In the genomic region with DNA sequence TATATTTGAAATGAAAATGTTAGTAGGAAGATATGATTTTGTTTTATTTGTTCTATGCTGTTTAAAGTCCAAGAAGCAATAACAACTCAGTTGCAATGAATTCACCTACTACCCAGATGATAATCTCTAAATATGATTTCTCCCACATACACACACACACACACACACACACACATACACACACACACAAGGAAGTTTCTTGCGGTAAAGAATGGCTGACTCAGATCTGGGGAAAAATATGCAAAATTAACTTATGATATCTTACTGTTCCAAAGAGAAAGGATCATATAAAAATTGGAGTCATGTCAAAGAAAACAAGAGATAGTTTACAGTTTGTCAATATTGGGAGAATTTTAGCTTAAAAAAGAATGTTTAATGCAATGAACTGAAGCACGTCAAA, we compare ENCODE assay signal across 22 cellular contexts.
DNase-seq lines count a peak whose midpoint lies in the region; ATAC-seq, FAIRE-seq and TF ChIP-seq lines count a peak whose summit lies in the region.
"Had no signal": no experiment of that assay in that cellular context is flagged by ENCODE, and none has a peak within 500 bp of the region (broad histone marks: within the 10 kb centered on the region; RNA-seq: fewer than 3 reads in every experiment).

No MANE protein-coding gene starts in this region.

- no peak overlapping the region for H2AFZ ChIP-seq in astrocyte (ENCODE audit: low read depth, low read length)

- no peak overlapping the region for H3K9ac ChIP-seq in astrocyte (ENCODE audit: low read length)

- no peaks in the 10 kb centered on the region for H3K36me3 ChIP-seq in astrocyte (ENCODE audit: insufficient read depth, low read length)
- H3K36me3 ChIP-seq in tibial artery, result no peaks in the 10 kb centered on the region

- H3K27me3 ChIP-seq in astrocyte (ENCODE audit: insufficient read depth, low read length) (no peaks in the 10 kb centered on the region), tibial artery (no peaks in the 10 kb centered on the region)

- H3K4me2 ChIP-seq in astrocyte (ENCODE audit: low read length), result no peak overlapping the region

- no peaks in the 10 kb centered on the region for H3K4me1 ChIP-seq in astrocyte (ENCODE audit: insufficient read depth, low read length)
- no peaks in the 10 kb centered on the region for H3K4me1 ChIP-seq in tibial artery

- TF ChIP-seq CTCF in astrocyte (IDR thresholded peaks at IDR 0.05; ENCODE audit: insufficient read depth, low read depth, low read length), result no peak
- TF ChIP-seq CTCF in epithelial cell of esophagus (IDR thresholded peaks at IDR 0.05; ENCODE audit: insufficient read depth, low read depth, low read length, missing control alignments), result no peak
- TF ChIP-seq CTCF in tibial artery (IDR thresholded peaks at IDR 0.05), result no peak

- no peaks in the 10 kb centered on the region for H3K4me1 Mint-ChIP-seq in astrocyte (ENCODE audit: low read depth, unreplicated experiment)
- H3K4me1 Mint-ChIP-seq: CD8-positive, alpha-beta memory T cell had no signal

- no peaks in the 10 kb centered on the region for H3K27me3 Mint-ChIP-seq in astrocyte (ENCODE audit: low read depth, unreplicated experiment)
- H3K27me3 Mint-ChIP-seq: CD8-positive, alpha-beta memory T cell had no signal

- DNase-seq in ELR (ENCODE audit: low read depth) (peak; percentile 8), astrocyte (ENCODE audit: low read depth) (peak; percentile 15), epithelial cell of esophagus (ENCODE audit: low read depth) (peak; percentile 29), hepatic stellate cell (ENCODE audit: low spot score) (peak; percentile 4), DMS 273 treated with DMSO at 0.1 percent for 48 hours (lab: John Stamatoyannopoulos, UW) (no peak), tibial artery (no peak)
- DNase-seq: CD8-positive, alpha-beta memory T cell; H7; HFFc6; MM.1S; NCI-H1092; NCI-H1436; NCI-H2029; NCI-H2227 treated with DMSO at 0.1 percent for 48 hours; NCI-H510A treated with DMSO at 0.1 percent for 48 hours; NCI-H748 treated with DMSO at 0.1 percent for 48 hours; SIG-M5 had no signal

- no peak overlapping the region for H3K27ac Mint-ChIP-seq in astrocyte (ENCODE audit: unreplicated experiment)
- H3K27ac Mint-ChIP-seq: CD8-positive, alpha-beta memory T cell; HFFc6 had no signal

- no peaks in the 10 kb centered on the region for H3K9me3 Mint-ChIP-seq in astrocyte (ENCODE audit: unreplicated experiment)
- H3K9me3 Mint-ChIP-seq: HFFc6 had no signal

- no peaks in the 10 kb centered on the region for H4K20me1 ChIP-seq in astrocyte (ENCODE audit: insufficient read depth, low read length)

- H3K36me3 Mint-ChIP-seq in astrocyte (ENCODE audit: low read depth, unreplicated experiment), result no peaks in the 10 kb centered on the region

- H3K27ac ChIP-seq in astrocyte (ENCODE audit: low read depth, low read length) (no peak overlapping the region), tibial artery (no peak overlapping the region)
- H3K27ac ChIP-seq: C4-2B had no signal

- H3K9me3 ChIP-seq in astrocyte (ENCODE audit: insufficient read depth, low read depth, low read length) (no peaks in the 10 kb centered on the region), tibial artery (no peaks in the 10 kb centered on the region)

- no peak for ATAC-seq in GM19467 (IDR thresholded peaks at IDR 0.05; ENCODE audit: unreplicated experiment)
- ATAC-seq in HG03280 (IDR thresholded peaks at IDR 0.05; ENCODE audit: unreplicated experiment), result no peak
- ATAC-seq: Panc1 had no signal

- H3K79me2 ChIP-seq in astrocyte (ENCODE audit: insufficient read depth, low read length), result no peaks in the 10 kb centered on the region

- H3K4me3 ChIP-seq in astrocyte (ENCODE audit: insufficient read depth, low read depth, low read length) (no peak overlapping the region), epithelial cell of esophagus (ENCODE audit: low read length) (no peak overlapping the region), tibial artery (no peak overlapping the region)

- intact Hi-C loops in tibial artery (cut with DNase I; ENCODE audit: low total_unique reads), result no loop called here

- FAIRE-seq in astrocyte (lab: Jason Lieb, UNC), result no peak
- FAIRE-seq: A204.1 had no signal

- no peak overlapping the region for H3K4me3 Mint-ChIP-seq in astrocyte (ENCODE audit: unreplicated experiment)
- H3K4me3 Mint-ChIP-seq: CD8-positive, alpha-beta memory T cell; HFFc6 had no signal

Comparison
In these comparisons a context has a peak if more than half of its experiments do, and no peak if none do; other contexts are left out.
1. DNase-seq: peak in ELR (single experiment), astrocyte (single experiment), epithelial cell of esophagus (single experiment) and hepatic stellate cell (single experiment); none in DMS 273 treated with DMSO at 0.1 percent for 48 hours (single experiment) and tibial artery (0 of 2).